Comparison of ENCODE assay signal across 8 cellular contexts in the genomic region with DNA sequence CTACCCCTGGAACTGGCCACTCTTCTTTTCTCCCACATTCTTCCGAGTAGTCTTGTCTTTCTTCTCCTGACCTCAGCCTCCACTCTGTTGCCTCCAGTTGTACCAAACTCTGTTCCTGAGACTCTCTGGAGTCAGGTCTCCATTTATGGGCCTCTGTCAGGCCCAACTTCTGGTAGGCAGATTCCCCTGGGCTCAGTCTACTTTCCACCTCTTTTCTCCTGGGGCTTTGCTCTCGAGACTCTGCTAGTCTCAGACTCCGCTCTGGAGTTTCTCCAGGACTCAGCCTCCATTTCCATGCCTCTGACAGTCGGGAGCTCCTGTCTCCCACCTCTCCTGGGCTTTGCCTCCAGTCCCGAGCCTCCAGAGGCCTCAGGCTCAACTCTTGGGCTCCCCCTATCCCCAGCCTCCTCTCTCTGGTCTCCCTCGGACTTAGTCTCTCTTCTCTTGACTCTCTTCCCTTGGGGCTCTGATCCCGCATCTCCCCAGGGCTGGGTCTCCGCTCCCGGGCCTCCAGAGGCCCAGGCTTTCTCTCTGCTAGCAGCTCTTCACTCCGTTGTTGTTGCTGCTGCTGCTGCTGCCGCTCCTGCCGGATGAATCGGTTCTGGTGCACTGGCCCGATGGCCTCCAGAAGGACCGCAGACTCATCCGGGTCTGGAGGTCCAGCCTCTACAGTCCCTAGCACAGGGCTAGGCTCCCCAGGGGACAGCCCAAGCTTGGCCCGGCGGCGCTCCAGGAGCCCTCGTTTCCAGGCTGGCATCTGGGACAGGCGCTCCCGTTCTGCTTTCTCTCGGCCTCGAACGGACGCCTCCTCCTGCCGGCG. TPM values are rescaled to one million over a fixed set of nuclear protein-coding genes. Genes with fewer than 3 reads are reported as not detected.
A peak's percentile ranks its signal among the peaks of the same experiment; 100 is the strongest.
DNase-seq lines count a peak whose midpoint lies in the region; ATAC-seq and TF ChIP-seq lines count a peak whose summit lies in the region.

No MANE protein-coding gene starts in this region.

- no peaks in the 10 kb centered on the region for H3K9me3 ChIP-seq in OCI-LY3 (ENCODE audit: insufficient read depth, low read length)
- H3K9me3 ChIP-seq in muscle layer of duodenum (ENCODE audit: control insufficient read depth in 1 of 2, low read length in 2 of 2) = no peaks in the 10 kb centered on the region

- H3K4me1 Mint-ChIP-seq in central memory CD8-positive, alpha-beta T cell = peaks cover 74% of the 10 kb centered on the region

- H3K79me2 ChIP-seq in OCI-LY3 (ENCODE audit: low read length) = peaks cover 56% of the 10 kb centered on the region

- H3K4me3 Mint-ChIP-seq in central memory CD8-positive, alpha-beta T cell = peak overlapping the region; percentile 92

- H3K36me3 Mint-ChIP-seq in central memory CD8-positive, alpha-beta T cell (ENCODE audit: insufficient read depth) = peaks cover 39% of the 10 kb centered on the region

- no peak overlapping the region for H2AFZ ChIP-seq in OCI-LY3 (ENCODE audit: low read depth, low read length)

- TF ChIP-seq CTCF in GM12865 (IDR thresholded peaks at IDR 0.05; ENCODE audit: insufficient read depth, low read depth, low read length, missing control alignments) (peak; percentile 33), OCI-LY3 (IDR thresholded peaks at IDR 0.05; ENCODE audit: low read depth, low read length) (peak; percentile 34)

- H3K4me3 ChIP-seq in GM12865 (ENCODE audit: low read depth, low read length) (peak overlapping the region; percentile 96), OCI-LY3 (ENCODE audit: low read length) (peak overlapping the region; percentile 90), muscle layer of duodenum (ENCODE audit: low read depth in 1 of 2, low read length in 2 of 2) (peak overlapping the region; percentile 88 to 97)

- peak overlapping the region; percentile 93 for H3K9ac ChIP-seq in OCI-LY3 (ENCODE audit: low read length)

- H3K27ac Mint-ChIP-seq in central memory CD8-positive, alpha-beta T cell (ENCODE audit: low read depth) = peak overlapping the region; percentile 99

- H3K27ac ChIP-seq in OCI-LY3 (ENCODE audit: low read length) (peak overlapping the region; percentile 90), muscle layer of duodenum (ENCODE audit: low read length) (peak overlapping the region; percentile 97)

- H4K20me1 ChIP-seq in OCI-LY3 (ENCODE audit: insufficient read depth, low read length) = peaks cover 5% of the 10 kb centered on the region; the same call in 1 of the 2 replicates

- H3K4me1 ChIP-seq in OCI-LY3 (ENCODE audit: low read length) (peaks cover 38% of the 10 kb centered on the region), muscle layer of duodenum (ENCODE audit: control insufficient read depth in 1 of 2, insufficient read depth in 2 of 2, low read length in 2 of 2) (peaks cover 23 to 47% of the 10 kb centered on the region in 2 donors)

- no peaks in the 10 kb centered on the region for H3K27me3 Mint-ChIP-seq in central memory CD8-positive, alpha-beta T cell

- peaks cover 3% of the 10 kb centered on the region for H3K36me3 ChIP-seq in OCI-LY3 (replicated peaks; ENCODE audit: low read depth, low read length)
- H3K36me3 ChIP-seq in muscle layer of duodenum (ENCODE audit: control insufficient read depth in 1 of 2, insufficient read depth in 2 of 2, low read length in 2 of 2) = peaks cover 1 to 6% of the 10 kb centered on the region in 2 donors

- no peaks in the 10 kb centered on the region for H3K9me3 Mint-ChIP-seq in central memory CD8-positive, alpha-beta T cell

- H3K4me2 ChIP-seq in OCI-LY3 (ENCODE audit: low read length) = peak overlapping the region; percentile 100

- no peak for ATAC-seq in central memory CD8-positive, alpha-beta T cell (replicated peaks; ENCODE audit: extremely low read depth, poor library complexity, severe bottlenecking)
- no peak for ATAC-seq in HG03025 (IDR thresholded peaks at IDR 0.05; ENCODE audit: low FRiP score, unreplicated experiment)

- DNase-seq in GM12865 (ENCODE audit: low read depth) = peak; percentile 42
- no peak for DNase-seq in central memory CD8-positive, alpha-beta T cell (ENCODE audit: low spot score in 2 of 2)
- DNase-seq in SIG-M5 treated with dmso at 0.1 percent for 504 hours (lab: John Stamatoyannopoulos, UW; ENCODE audit: unreplicated experiment) = no peak
- DNase-seq in epidermal melanocyte (ENCODE audit: insufficient read length, low spot score) = no peak
- no peak for DNase-seq in mucosa of gallbladder (ENCODE audit: low spot score)

- H3K27me3 ChIP-seq in OCI-LY3 (ENCODE audit: low read depth, low read length) (no peaks in the 10 kb centered on the region), muscle layer of duodenum (ENCODE audit: low read depth, low read length) (no peaks in the 10 kb centered on the region)

RNA-seq across cellular contexts. Expression of gene PPP1R18, which starts 1.1 kb away (rescaled TPM):
- 44.0 TPM for total RNA-seq in mucosa of gallbladder

RNA-seq across cellular contexts. Expression of gene NRM, which starts 5.4 kb away (rescaled TPM):
- total RNA-seq in mucosa of gallbladder = 7.7 TPM

RNA-seq across cellular contexts. Expression of gene DHX16, which starts 12.6 kb away (rescaled TPM):
- 31.2 TPM for total RNA-seq in mucosa of gallbladder

RNA-seq across cellular contexts. Expression of gene MDC1, which starts 31.7 kb away (rescaled TPM):
- total RNA-seq in mucosa of gallbladder = 33.4 TPM

RNA-seq across cellular contexts. Expression of gene TUBB, which starts 34.8 kb away (rescaled TPM):
- 277 TPM for total RNA-seq in mucosa of gallbladder
